In the genomic region with DNA sequence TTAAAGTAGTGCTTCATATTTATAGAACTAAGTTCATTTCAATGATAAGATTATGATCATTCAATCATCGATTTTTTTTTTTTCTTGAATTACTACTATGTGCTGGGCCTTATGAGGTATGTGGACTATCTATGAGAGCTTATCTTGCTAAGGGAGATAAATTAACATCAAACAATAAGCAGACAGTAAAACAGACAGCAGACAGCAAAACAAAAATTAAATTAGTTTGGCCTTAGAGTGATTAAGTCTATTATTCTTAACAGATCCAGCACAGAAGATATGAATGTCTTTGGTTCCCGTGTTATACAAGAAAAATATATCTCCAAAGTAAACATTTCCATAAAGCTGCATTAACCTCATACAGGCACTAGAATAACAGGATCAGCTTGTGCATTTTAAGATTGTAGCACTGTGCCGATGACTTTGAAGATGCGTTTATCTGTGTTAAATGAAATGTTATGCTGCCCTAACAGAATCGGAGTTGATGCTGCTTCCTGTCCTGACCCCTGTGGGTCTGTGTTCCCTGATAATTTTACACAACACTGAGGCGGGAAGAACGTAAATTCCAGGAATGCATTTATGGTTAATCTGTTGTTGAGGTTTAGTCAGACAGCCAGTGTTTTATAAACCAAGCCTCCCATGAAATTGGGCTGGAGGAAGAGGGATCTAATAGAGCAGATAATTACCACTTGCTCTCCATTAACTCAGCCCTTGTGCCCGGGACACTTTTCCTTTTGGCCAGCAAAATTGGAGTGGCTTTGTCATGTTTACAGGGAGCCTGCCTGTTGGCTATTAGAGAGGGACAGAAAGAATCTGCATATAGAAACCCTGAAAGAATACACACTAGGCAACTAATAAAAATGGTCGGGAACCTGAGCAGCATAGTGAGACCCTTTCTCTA, we compare ENCODE assay signal across 1 cellular context.
TF ChIP-seq lines count a peak whose summit lies in the region.

No MANE protein-coding gene starts in this region.

TF ChIP-seq in SK-N-SH treated with all-trans-retinoic acid at 6 μM for 48 hours, 23 proteins besides CTCF, POLR2A, EP300 and RAD21 (continued from another document):
- TF ChIP-seq, protein P1, sequence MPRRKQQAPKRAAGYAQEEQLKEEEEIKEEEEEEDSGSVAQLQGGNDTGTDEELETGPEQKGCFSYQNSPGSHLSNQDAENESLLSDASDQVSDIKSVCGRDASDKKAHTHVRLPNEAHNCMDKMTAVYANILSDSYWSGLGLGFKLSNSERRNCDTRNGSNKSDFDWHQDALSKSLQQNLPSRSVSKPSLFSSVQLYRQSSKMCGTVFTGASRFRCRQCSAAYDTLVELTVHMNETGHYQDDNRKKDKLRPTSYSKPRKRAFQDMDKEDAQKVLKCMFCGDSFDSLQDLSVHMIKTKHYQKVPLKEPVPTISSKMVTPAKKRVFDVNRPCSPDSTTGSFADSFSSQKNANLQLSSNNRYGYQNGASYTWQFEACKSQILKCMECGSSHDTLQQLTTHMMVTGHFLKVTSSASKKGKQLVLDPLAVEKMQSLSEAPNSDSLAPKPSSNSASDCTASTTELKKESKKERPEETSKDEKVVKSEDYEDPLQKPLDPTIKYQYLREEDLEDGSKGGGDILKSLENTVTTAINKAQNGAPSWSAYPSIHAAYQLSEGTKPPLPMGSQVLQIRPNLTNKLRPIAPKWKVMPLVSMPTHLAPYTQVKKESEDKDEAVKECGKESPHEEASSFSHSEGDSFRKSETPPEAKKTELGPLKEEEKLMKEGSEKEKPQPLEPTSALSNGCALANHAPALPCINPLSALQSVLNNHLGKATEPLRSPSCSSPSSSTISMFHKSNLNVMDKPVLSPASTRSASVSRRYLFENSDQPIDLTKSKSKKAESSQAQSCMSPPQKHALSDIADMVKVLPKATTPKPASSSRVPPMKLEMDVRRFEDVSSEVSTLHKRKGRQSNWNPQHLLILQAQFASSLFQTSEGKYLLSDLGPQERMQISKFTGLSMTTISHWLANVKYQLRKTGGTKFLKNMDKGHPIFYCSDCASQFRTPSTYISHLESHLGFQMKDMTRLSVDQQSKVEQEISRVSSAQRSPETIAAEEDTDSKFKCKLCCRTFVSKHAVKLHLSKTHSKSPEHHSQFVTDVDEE (CRISPR knock-in tag; IDR thresholded peaks at IDR 0.05), result peak; percentile 33; the same call in 1 of the 2 replicates
